ENCODE assay signal across 11 cellular contexts in genomic region chr20:9467995-9468394, GRCh38. TPM values are rescaled to one million over a fixed set of nuclear protein-coding genes. Genes with fewer than 3 reads are reported as not detected.
DNase-seq lines count a peak whose midpoint lies in the region; ATAC-seq and TF ChIP-seq lines count a peak whose summit lies in the region.
"Had no signal": no experiment of that assay in that cellular context is flagged by ENCODE, and none has a peak within 500 bp of the region (broad histone marks: within the 10 kb centered on the region; RNA-seq: fewer than 3 reads in every experiment).

No MANE protein-coding gene starts in this region.

- ATAC-seq in GM19395 (IDR thresholded peaks at IDR 0.05; ENCODE audit: unreplicated experiment) (peak; percentile 77), foreskin keratinocyte (no peak), HG03175 (IDR thresholded peaks at IDR 0.05; ENCODE audit: unreplicated experiment) (no peak)

- H3K4me1 ChIP-seq in OCI-LY7 (ENCODE audit: insufficient read depth, low read length, poor library complexity, severe bottlenecking) (no peaks in the 10 kb centered on the region), foreskin keratinocyte (no peaks in the 10 kb centered on the region)
- H3K4me1 ChIP-seq: spleen had no signal

- H3K4me2 ChIP-seq in OCI-LY7 (ENCODE audit: low read length), result no peak overlapping the region

- no peaks in the 10 kb centered on the region for H3K9me2 ChIP-seq in OCI-LY7 (ENCODE audit: insufficient read depth, low read length)

- no peak overlapping the region for H3K27ac ChIP-seq in OCI-LY7 (ENCODE audit: low read depth, low read length, poor library complexity, severe bottlenecking)
- no peak overlapping the region for H3K27ac ChIP-seq in foreskin keratinocyte
- H3K27ac ChIP-seq: spleen had no signal

- DNase-seq in AG04449 (ENCODE audit: low read depth, low spot score) (no peak), OCI-LY7 (ENCODE audit: low spot score) (peak; percentile 5), foreskin keratinocyte (no peak), AG20443 (ENCODE audit: low spot score) (no peak), NCI-H774 (lab: John Stamatoyannopoulos, UW) (no peak)
- no peak for DNase-seq in activated CD4-positive, alpha-beta T cell treated with anti-CD3 and anti-CD28 coated beads, Interleukin-2, amount 50 U/mL, for 4 hours
- DNase-seq: NK-92 treated with Interleukin-12 subunit alpha and Interleukin-12 subunit beta, amount 100 ng/mL, for 24 hours; spleen had no signal

- H3K4me3 ChIP-seq in AG04449 (ENCODE audit: low read depth, low read length) (no peak overlapping the region), OCI-LY7 (ENCODE audit: low read depth, low read length, poor library complexity, severe bottlenecking) (no peak overlapping the region)
- H3K4me3 ChIP-seq: spleen had no signal

- TF ChIP-seq CTCF in AG04449 (IDR thresholded peaks at IDR 0.05; ENCODE audit: insufficient read depth, low read length, missing control alignments) (peak; percentile 44), OCI-LY7 (conservative IDR thresholded peaks at IDR 0.05; ENCODE audit: low read length) (peak; percentile 80), foreskin keratinocyte (conservative IDR thresholded peaks at IDR 0.05) (peak; percentile 39)

- intact Hi-C loops in OCI-LY7 (cut with micrococcal nuclease; ENCODE audit: unreplicated experiment), result loop anchor here (2.0 to 5.0 kb wide), 2 partner anchors 61 to 143 kb away; no protein-coding TSS in a partner anchor

- no peak overlapping the region for H2AFZ ChIP-seq in OCI-LY7 (ENCODE audit: low read length)

- no peaks in the 10 kb centered on the region for H3K36me3 ChIP-seq in OCI-LY7 (ENCODE audit: insufficient read depth, low read length)
- H3K36me3 ChIP-seq: spleen had no signal

- H3K27me3 ChIP-seq in foreskin keratinocyte, result no peaks in the 10 kb centered on the region
- H3K27me3 ChIP-seq: spleen had no signal

- H4K20me1 ChIP-seq in OCI-LY7 (ENCODE audit: insufficient read depth, low read length), result no peaks in the 10 kb centered on the region

- no peaks in the 10 kb centered on the region for H3K79me2 ChIP-seq in OCI-LY7 (ENCODE audit: insufficient read depth, low read depth, low read length)

- POLR2A ChIA-PET in AG04449 (lab: Yijun Ruan, JAX), result no interaction called here
- POLR2A ChIA-PET in OCI-LY7 (lab: Charles Lee), result interaction anchor here (0.6 kb wide), 1 partner anchor 303 kb away, joined by 3 read pairs; no protein-coding TSS in a partner anchor

- CTCF ChIA-PET in AG04449 (lab: Yijun Ruan, JAX) (interaction anchor here (0.7 to 0.8 kb wide), 2 partner anchors 15 to 60 kb away, joined by 3 read pairs; no protein-coding TSS in a partner anchor), OCI-LY7 (lab: Charles Lee; ENCODE audit: unreplicated experiment) (interaction anchor here (0.6 kb wide), 2 partner anchors 62 to 135 kb away, joined by 3 read pairs; no protein-coding TSS in a partner anchor)

- BruUV-seq in OCI-LY7 (replicated peaks; lab: Mats Ljungman, UMichigan), result no TSS peak

- no peaks in the 10 kb centered on the region for H3K9me3 ChIP-seq in OCI-LY7 (ENCODE audit: low read length)

RNA-seq across cellular contexts. Expression of gene LAMP5, which starts 46.4 kb away (rescaled TPM):
- not detected in 2 replicates for total RNA-seq in OCI-LY7 (2014; rRNA removed; shearing (Covaris generic))
- total RNA-seq in OCI-LY7 (2022) (not detected in 2 replicates), foreskin keratinocyte (not detected in 2 replicates)
- not detected in 2 replicates for polyA plus RNA-seq in foreskin keratinocyte
- total RNA-seq: glomerular endothelial cell had no signal
